ENCODE assay signal across 17 cellular contexts in genomic region chr12:15603461-15604085, GRCh38.
DNase-seq lines count a peak whose midpoint lies in the region; ATAC-seq lines count a peak whose summit lies in the region.
"Had no signal": no experiment of that assay in that cellular context is flagged by ENCODE, and none has a peak within 500 bp of the region (broad histone marks: within the 10 kb centered on the region; RNA-seq: fewer than 3 reads in every experiment).

No MANE protein-coding gene starts in this region.

- DNase-seq in DMS79 treated with DMSO at 0.1 percent for 48 hours (lab: John Stamatoyannopoulos, UW) (peak; percentile 31), NCI-H128 (lab: John Stamatoyannopoulos, UW; ENCODE audit: unreplicated experiment) (peak; percentile 56), NCI-H82 (lab: John Stamatoyannopoulos, UW) (peak; percentile 90), islet precursor cell (peak; percentile 50), HuH-7 (ENCODE audit: low spot score) (no peak)
- DNase-seq: activated CD8-positive, alpha-beta T cell treated with anti-CD3 and anti-CD28 coated beads, Interleukin-2, amount 10 ng/mL, durations not matched to agents 7 days and 5 days; activated naive CD4-positive, alpha-beta T cell treated with Interleukin-2 at 50 U/mL for 16 hours; activated T-cell treated with anti-CD3 and anti-CD28 coated beads, Interleukin-2, amount 50 U/mL, for 1 hour; caudate nucleus; dorsolateral prefrontal cortex; EL; foreskin melanocyte; NK-92 treated with Interleukin-12 subunit alpha and Interleukin-12 subunit beta, amount 100 ng/mL, for 24 hours; substantia nigra had no signal

- ATAC-seq in HG02642 (IDR thresholded peaks at IDR 0.05; ENCODE audit: poor library complexity, unreplicated experiment) (no peak), HG03520 (IDR thresholded peaks at IDR 0.05; ENCODE audit: unreplicated experiment) (no peak)
- ATAC-seq: activated CD4-positive, CD25-positive, alpha-beta regulatory T cell treated with anti-CD3 and anti-CD28 coated beads, Interleukin-2, amount 50 U/mL, for 24 hours; activated CD8-positive, alpha-beta T cell treated with anti-CD3 and anti-CD28 coated beads, Interleukin-2, amount 10 ng/mL, durations not matched to agents 7 days and 5 days had no signal
